ENCODE assay signal across 1 cellular context in the genomic region with DNA sequence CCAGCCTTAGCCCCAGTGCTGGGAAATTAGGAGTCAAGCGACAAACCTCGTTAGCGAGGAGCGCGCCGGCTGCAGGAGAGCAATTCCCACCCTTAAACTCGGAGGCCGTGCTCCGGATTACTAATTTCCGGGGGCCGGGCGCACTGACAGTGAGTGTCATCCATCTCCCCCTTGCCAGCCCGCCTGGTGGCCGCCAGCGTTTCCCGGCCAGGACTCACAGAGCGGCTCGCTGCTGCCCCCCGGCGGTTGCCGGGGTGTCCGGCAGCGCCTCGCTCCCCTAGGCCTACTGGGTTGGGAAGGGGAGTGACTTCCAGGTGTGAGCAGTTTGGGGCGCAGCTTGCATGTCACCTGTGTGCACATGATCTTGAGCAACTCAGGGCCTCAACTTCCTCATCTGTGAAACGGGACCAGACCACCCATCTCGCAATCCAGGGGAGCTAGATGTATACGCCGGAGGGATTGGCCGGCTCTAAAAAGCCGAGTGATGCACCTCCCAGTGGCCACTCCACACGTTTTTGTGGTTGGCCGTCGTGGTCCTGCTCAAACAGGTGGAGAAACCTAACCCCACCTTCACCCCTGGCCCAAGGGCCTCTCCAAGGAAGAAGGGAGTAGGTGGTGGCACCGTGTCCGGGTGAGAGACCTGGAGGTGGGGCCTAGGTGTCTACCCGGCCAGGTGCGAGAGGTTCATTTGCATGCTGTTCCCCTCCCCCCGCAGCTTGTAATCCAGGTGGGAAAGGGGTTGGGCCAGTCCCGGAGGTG.
TF ChIP-seq lines count a peak whose summit lies in the region.

No MANE protein-coding gene starts in this region.

TF ChIP-seq in HepG2, 621 proteins besides CTCF, POLR2A, EP300 and RAD21 (continued from another document and continues in another):
- TF ChIP-seq, protein P1, sequence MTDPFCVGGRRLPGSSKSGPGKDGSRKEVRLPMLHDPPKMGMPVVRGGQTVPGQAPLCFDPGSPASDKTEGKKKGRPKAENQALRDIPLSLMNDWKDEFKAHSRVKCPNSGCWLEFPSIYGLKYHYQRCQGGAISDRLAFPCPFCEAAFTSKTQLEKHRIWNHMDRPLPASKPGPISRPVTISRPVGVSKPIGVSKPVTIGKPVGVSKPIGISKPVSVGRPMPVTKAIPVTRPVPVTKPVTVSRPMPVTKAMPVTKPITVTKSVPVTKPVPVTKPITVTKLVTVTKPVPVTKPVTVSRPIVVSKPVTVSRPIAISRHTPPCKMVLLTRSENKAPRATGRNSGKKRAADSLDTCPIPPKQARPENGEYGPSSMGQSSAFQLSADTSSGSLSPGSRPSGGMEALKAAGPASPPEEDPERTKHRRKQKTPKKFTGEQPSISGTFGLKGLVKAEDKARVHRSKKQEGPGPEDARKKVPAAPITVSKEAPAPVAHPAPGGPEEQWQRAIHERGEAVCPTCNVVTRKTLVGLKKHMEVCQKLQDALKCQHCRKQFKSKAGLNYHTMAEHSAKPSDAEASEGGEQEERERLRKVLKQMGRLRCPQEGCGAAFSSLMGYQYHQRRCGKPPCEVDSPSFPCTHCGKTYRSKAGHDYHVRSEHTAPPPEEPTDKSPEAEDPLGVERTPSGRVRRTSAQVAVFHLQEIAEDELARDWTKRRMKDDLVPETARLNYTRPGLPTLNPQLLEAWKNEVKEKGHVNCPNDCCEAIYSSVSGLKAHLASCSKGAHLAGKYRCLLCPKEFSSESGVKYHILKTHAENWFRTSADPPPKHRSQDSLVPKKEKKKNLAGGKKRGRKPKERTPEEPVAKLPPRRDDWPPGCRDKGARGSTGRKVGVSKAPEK (CRISPR knock-in tag; IDR thresholded peaks at IDR 0.05; ENCODE audit: borderline replicate concordance): peak; percentile 66; the same call in 1 of the 2 replicates
- TF ChIP-seq MXI1 (IDR thresholded peaks at IDR 0.05; ENCODE audit: borderline replicate concordance, low read depth, low read length) (peak; percentile 87; the same call in 1 of the 3 replicates), ZNF101 (CRISPR knock-in tag; IDR thresholded peaks at IDR 0.05; ENCODE audit: borderline replicate concordance, low read depth) (peak; percentile 84), SPEN (CRISPR knock-in tag; IDR thresholded peaks at IDR 0.05; ENCODE audit: low read depth) (0 out of 2 replicates have a peak, but pooled peaks have one; percentile 19), ZSCAN31 (CRISPR knock-in tag; IDR thresholded peaks at IDR 0.05; ENCODE audit: low read depth) (peak; percentile 83; the same call in 1 of the 2 replicates), LCORL (IDR thresholded peaks at IDR 0.05) (no peak), LCORL (CRISPR knock-in tag; IDR thresholded peaks at IDR 0.05) (peak; percentile 96), ZSCAN30 (CRISPR knock-in tag; IDR thresholded peaks at IDR 0.05) (no peak), MAX (IDR thresholded peaks at IDR 0.05) (peak; percentile 31), ISL2 (CRISPR knock-in tag; IDR thresholded peaks at IDR 0.05) (peak; percentile 61), ZNF891 (CRISPR knock-in tag; IDR thresholded peaks at IDR 0.05) (peak; percentile 79), NR2F2 (IDR thresholded peaks at IDR 0.05; ENCODE audit: borderline replicate concordance, low read depth) (peak; percentile 59; the same call in 1 of the 2 replicates), MXD4 (CRISPR knock-in tag; IDR thresholded peaks at IDR 0.05) (peak; percentile 78), SALL2 (CRISPR knock-in tag; IDR thresholded peaks at IDR 0.05) (peak; percentile 79), AGO2 (optimal IDR thresholded peaks at IDR 0.05; ENCODE audit: low read depth, low read length) (no peak), ZNF781 (CRISPR knock-in tag; IDR thresholded peaks at IDR 0.05; ENCODE audit: borderline replicate concordance, not compliant biosample characterization) (peak; percentile 32), CREB1 (IDR thresholded peaks at IDR 0.05) (no peak), CREB1 (CRISPR knock-in tag; IDR thresholded peaks at IDR 0.05) (no peak), SOX6 (IDR thresholded peaks at IDR 0.05) (no peak), SOX6 (CRISPR knock-in tag; IDR thresholded peaks at IDR 0.05) (peak; percentile 65), PPARG (CRISPR knock-in tag; conservative IDR thresholded peaks at IDR 0.05) (0 out of 2 replicates have a peak, but pooled peaks have one; percentile 59), AKNA (CRISPR knock-in tag; IDR thresholded peaks at IDR 0.05; ENCODE audit: borderline replicate concordance) (0 out of 2 replicates have a peak, but pooled peaks have one; percentile 16), ZNF761 (CRISPR knock-in tag; conservative IDR thresholded peaks at IDR 0.05) (no peak; the same call in 1 of the 2 replicates), SP1 (IDR thresholded peaks at IDR 0.05) (no peak), SP1 (CRISPR knock-in tag; IDR thresholded peaks at IDR 0.05) (0 out of 2 replicates have a peak, but pooled peaks have one; percentile 16), NCOR1 (IDR thresholded peaks at IDR 0.05; ENCODE audit: borderline replicate concordance, low read length) (no peak), ZSCAN9 (CRISPR knock-in tag; IDR thresholded peaks at IDR 0.05; ENCODE audit: borderline replicate concordance) (peak; percentile 70; the same call in 1 of the 2 replicates), CREM (IDR thresholded peaks at IDR 0.05) (no peak), CREM (CRISPR knock-in tag; IDR thresholded peaks at IDR 0.05) (no peak), ZFP36 (IDR thresholded peaks at IDR 0.05; ENCODE audit: borderline replicate concordance, low read depth, low read length, partially characterized antibody) (no peak), NFIC (IDR thresholded peaks at IDR 0.05; ENCODE audit: low read length) (no peak), MNT (IDR thresholded peaks at IDR 0.05) (no peak), ZNF17 (CRISPR knock-in tag; IDR thresholded peaks at IDR 0.05) (no peak), ZIK1 (CRISPR knock-in tag; IDR thresholded peaks at IDR 0.05; ENCODE audit: borderline replicate concordance, low read depth) (no peak), KDM6A (CRISPR knock-in tag; IDR thresholded peaks at IDR 0.05; ENCODE audit: low read depth) (no peak), SRSF4 (IDR thresholded peaks at IDR 0.05; ENCODE audit: low read depth, low read length, poor library complexity, severe bottlenecking) (no peak), RXRB (CRISPR knock-in tag; IDR thresholded peaks at IDR 0.05; ENCODE audit: borderline replicate concordance) (peak; percentile 67; the same call in 1 of the 2 replicates), GTF2F1 (IDR thresholded peaks at IDR 0.05; ENCODE audit: low read length) (no peak; the same call in 1 of the 2 replicates), MTERF4 (CRISPR knock-in tag; IDR thresholded peaks at IDR 0.05) (peak; percentile 97), HNRNPH1 (optimal IDR thresholded peaks at IDR 0.05; ENCODE audit: low read depth, low read length) (no peak)
- TF ChIP-seq, protein P2, sequence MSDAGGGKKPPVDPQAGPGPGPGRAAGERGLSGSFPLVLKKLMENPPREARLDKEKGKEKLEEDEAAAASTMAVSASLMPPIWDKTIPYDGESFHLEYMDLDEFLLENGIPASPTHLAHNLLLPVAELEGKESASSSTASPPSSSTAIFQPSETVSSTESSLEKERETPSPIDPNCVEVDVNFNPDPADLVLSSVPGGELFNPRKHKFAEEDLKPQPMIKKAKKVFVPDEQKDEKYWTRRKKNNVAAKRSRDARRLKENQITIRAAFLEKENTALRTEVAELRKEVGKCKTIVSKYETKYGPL (CRISPR knock-in tag; IDR thresholded peaks at IDR 0.05): no peak
- TF ChIP-seq, protein P3, sequence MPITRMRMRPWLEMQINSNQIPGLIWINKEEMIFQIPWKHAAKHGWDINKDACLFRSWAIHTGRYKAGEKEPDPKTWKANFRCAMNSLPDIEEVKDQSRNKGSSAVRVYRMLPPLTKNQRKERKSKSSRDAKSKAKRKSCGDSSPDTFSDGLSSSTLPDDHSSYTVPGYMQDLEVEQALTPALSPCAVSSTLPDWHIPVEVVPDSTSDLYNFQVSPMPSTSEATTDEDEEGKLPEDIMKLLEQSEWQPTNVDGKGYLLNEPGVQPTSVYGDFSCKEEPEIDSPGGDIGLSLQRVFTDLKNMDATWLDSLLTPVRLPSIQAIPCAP (CRISPR knock-in tag; IDR thresholded peaks at IDR 0.05; ENCODE audit: low read depth): peak; percentile 87; the same call in 1 of the 2 replicates
- TF ChIP-seq, protein P4, sequence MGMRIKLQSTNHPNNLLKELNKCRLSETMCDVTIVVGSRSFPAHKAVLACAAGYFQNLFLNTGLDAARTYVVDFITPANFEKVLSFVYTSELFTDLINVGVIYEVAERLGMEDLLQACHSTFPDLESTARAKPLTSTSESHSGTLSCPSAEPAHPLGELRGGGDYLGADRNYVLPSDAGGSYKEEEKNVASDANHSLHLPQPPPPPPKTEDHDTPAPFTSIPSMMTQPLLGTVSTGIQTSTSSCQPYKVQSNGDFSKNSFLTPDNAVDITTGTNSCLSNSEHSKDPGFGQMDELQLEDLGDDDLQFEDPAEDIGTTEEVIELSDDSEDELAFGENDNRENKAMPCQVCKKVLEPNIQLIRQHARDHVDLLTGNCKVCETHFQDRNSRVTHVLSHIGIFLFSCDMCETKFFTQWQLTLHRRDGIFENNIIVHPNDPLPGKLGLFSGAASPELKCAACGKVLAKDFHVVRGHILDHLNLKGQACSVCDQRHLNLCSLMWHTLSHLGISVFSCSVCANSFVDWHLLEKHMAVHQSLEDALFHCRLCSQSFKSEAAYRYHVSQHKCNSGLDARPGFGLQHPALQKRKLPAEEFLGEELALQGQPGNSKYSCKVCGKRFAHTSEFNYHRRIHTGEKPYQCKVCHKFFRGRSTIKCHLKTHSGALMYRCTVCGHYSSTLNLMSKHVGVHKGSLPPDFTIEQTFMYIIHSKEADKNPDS (CRISPR knock-in tag; IDR thresholded peaks at IDR 0.05): no peak
- TF ChIP-seq, protein P5, sequence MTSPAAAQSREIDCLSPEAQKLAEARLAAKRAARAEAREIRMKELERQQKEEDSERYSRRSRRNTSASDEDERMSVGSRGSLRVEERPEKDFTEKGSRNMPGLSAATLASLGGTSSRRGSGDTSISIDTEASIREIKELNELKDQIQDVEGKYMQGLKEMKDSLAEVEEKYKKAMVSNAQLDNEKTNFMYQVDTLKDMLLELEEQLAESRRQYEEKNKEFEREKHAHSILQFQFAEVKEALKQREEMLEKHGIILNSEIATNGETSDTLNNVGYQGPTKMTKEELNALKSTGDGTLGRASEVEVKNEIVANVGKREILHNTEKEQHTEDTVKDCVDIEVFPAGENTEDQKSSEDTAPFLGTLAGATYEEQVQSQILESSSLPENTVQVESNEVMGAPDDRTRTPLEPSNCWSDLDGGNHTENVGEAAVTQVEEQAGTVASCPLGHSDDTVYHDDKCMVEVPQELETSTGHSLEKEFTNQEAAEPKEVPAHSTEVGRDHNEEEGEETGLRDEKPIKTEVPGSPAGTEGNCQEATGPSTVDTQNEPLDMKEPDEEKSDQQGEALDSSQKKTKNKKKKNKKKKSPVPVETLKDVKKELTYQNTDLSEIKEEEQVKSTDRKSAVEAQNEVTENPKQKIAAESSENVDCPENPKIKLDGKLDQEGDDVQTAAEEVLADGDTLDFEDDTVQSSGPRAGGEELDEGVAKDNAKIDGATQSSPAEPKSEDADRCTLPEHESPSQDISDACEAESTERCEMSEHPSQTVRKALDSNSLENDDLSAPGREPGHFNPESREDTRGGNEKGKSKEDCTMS (CRISPR knock-in tag; conservative IDR thresholded peaks at IDR 0.05): no peak
